Comparison of ENCODE assay signal across 1 cellular context in the genomic region with DNA sequence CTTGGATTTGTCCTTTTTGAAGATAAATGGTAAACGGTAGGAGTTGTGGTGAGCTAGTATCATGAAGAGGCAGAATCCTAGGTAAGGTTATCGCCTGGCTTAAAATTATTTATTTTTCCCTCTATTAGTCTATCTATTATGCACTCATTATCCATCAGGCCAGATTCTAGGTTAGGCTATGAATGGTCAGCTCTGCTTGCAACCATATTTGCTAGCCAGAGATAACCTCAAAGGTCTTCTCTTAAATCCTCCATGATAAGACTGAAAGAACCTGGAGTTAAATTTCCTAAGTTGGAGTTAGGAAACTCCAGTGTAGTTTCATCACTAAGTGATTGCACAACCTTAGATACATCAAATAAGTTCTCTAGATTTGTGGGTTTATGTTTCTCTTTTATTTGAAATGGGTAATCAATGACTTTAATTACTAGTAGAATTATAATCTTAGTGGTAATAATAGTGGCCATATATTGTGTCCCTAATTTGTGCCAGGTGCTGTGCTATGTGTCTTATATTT.
TF ChIP-seq lines count a peak whose summit lies in the region.

No MANE protein-coding gene starts in this region.

TF ChIP-seq in K562, 482 proteins besides CTCF, POLR2A, EP300 and RAD21 (continued from another document):
- TF ChIP-seq, protein P1, sequence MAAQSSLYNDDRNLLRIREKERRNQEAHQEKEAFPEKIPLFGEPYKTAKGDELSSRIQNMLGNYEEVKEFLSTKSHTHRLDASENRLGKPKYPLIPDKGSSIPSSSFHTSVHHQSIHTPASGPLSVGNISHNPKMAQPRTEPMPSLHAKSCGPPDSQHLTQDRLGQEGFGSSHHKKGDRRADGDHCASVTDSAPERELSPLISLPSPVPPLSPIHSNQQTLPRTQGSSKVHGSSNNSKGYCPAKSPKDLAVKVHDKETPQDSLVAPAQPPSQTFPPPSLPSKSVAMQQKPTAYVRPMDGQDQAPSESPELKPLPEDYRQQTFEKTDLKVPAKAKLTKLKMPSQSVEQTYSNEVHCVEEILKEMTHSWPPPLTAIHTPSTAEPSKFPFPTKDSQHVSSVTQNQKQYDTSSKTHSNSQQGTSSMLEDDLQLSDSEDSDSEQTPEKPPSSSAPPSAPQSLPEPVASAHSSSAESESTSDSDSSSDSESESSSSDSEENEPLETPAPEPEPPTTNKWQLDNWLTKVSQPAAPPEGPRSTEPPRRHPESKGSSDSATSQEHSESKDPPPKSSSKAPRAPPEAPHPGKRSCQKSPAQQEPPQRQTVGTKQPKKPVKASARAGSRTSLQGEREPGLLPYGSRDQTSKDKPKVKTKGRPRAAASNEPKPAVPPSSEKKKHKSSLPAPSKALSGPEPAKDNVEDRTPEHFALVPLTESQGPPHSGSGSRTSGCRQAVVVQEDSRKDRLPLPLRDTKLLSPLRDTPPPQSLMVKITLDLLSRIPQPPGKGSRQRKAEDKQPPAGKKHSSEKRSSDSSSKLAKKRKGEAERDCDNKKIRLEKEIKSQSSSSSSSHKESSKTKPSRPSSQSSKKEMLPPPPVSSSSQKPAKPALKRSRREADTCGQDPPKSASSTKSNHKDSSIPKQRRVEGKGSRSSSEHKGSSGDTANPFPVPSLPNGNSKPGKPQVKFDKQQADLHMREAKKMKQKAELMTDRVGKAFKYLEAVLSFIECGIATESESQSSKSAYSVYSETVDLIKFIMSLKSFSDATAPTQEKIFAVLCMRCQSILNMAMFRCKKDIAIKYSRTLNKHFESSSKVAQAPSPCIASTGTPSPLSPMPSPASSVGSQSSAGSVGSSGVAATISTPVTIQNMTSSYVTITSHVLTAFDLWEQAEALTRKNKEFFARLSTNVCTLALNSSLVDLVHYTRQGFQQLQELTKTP (IDR thresholded peaks at IDR 0.05; ENCODE audit: low read depth in 1 of 2, partially characterized antibody in 2 of 2) = no peak
- TF ChIP-seq POLR2H (tag; IDR thresholded peaks at IDR 0.05; ENCODE audit: low read depth) = no peak
- TF ChIP-seq MAFF (IDR thresholded peaks at IDR 0.05; ENCODE audit: low read length) = no peak
- no peak for TF ChIP-seq ZNF717 (CRISPR knock-in tag; IDR thresholded peaks at IDR 0.05)
- no peak for TF ChIP-seq STAT5B (CRISPR knock-in tag; IDR thresholded peaks at IDR 0.05)
- TF ChIP-seq MEIS2 (IDR thresholded peaks at IDR 0.05; ENCODE audit: partially characterized antibody) = no peak
- TF ChIP-seq THRB (CRISPR knock-in tag; conservative IDR thresholded peaks at IDR 0.05) = no peak
- no peak for TF ChIP-seq ZNF347 (CRISPR knock-in tag; IDR thresholded peaks at IDR 0.05; ENCODE audit: low read depth)
- TF ChIP-seq NCOA4 (IDR thresholded peaks at IDR 0.05; ENCODE audit: partially characterized antibody) = no peak
- TF ChIP-seq CEBPG (CRISPR knock-in tag; IDR thresholded peaks at IDR 0.05) = no peak
- peak; percentile 44 to 81 for TF ChIP-seq CEBPG (tag; conservative IDR thresholded peaks at IDR 0.05 in 1 of 2, IDR thresholded peaks at IDR 0.05 in 1 of 2)
- TF ChIP-seq HNRNPL (IDR thresholded peaks at IDR 0.05; ENCODE audit: low read depth, low read length) = no peak
- no peak for TF ChIP-seq ZNF778 (CRISPR knock-in tag; IDR thresholded peaks at IDR 0.05)
- TF ChIP-seq CEBPB (tag; IDR thresholded peaks at IDR 0.05) = peak; percentile 85
- TF ChIP-seq ZNF197 (CRISPR knock-in tag; IDR thresholded peaks at IDR 0.05; ENCODE audit: low read depth) = no peak
